8 cellular contexts compared by ENCODE assay signal in genomic region chr11:62574363-62575057, GRCh38. TPM values are rescaled to one million over a fixed set of nuclear protein-coding genes. Genes with fewer than 3 reads are reported as not detected.
DNase-seq lines count a peak whose midpoint lies in the region; ATAC-seq and TF ChIP-seq lines count a peak whose summit lies in the region.

No MANE protein-coding gene starts in this region.

- H3K27ac Mint-ChIP-seq in activated CD4-positive, alpha-beta T cell treated with anti-CD3 and anti-CD28 coated beads for 36 hours = peak overlapping the region; percentile 97
- H3K27ac Mint-ChIP-seq in effector memory CD8-positive, alpha-beta T cell = peak overlapping the region; percentile 96 to 97

- no peaks in the 10 kb centered on the region for H3K9me2 ChIP-seq in PC-3 (replicated peaks; ENCODE audit: low read length)

- H3K36me3 ChIP-seq in PC-3 (ENCODE audit: low read depth, low read length) (peaks cover 48% of the 10 kb centered on the region), mucosa of stomach (ENCODE audit: control insufficient read depth, insufficient read depth, low read length) (peaks cover 4% of the 10 kb centered on the region), aorta (ENCODE audit: control insufficient read depth in 1 of 2, insufficient read depth in 2 of 2, low read length in 1 of 2) (peaks cover 0 to 5% of the 10 kb centered on the region in 2 donors)

- H3K9ac ChIP-seq in PC-3 (ENCODE audit: low read length) (peak overlapping the region; percentile 98), mucosa of stomach (ENCODE audit: low read length) (peak overlapping the region; percentile 86)

- BruUV-seq in PC-3 (replicated peaks; lab: Mats Ljungman, UMichigan) = TSS peak; percentile 89

- CTCF ChIA-PET in activated CD4-positive, alpha-beta T cell treated with anti-CD3 and anti-CD28 coated beads for 36 hours (lab: Charles Lee) = interaction anchor here (0.6 to 4.7 kb wide), 17 partner anchors 8 to 682 kb away, joined by 3 to 24 read pairs (median 4); partner anchors contain the start of genes C11orf98, CSKMT, SLC3A2 and TUT1
- CTCF ChIA-PET in PC-3 (lab: Charles Lee) = interaction anchor here (0.7 to 1.6 kb wide), 9 partner anchors 14 to 761 kb away, joined by 3 to 7 read pairs (median 4); partner anchors contain the start of gene TUT1

- no peaks in the 10 kb centered on the region for H3K27me3 Mint-ChIP-seq in activated CD4-positive, alpha-beta T cell treated with anti-CD3 and anti-CD28 coated beads for 36 hours
- no peaks in the 10 kb centered on the region for H3K27me3 Mint-ChIP-seq in effector memory CD8-positive, alpha-beta T cell

- TF ChIP-seq CTCF in PC-3 (conservative IDR thresholded peaks at IDR 0.05; ENCODE audit: low read depth, low read length) = no peak

- no peak for DNase-seq in activated CD4-positive, alpha-beta T cell treated with anti-CD3 and anti-CD28 coated beads for 36 hours
- DNase-seq in activated CD4-positive, alpha-beta T cell treated with anti-CD3 and anti-CD28 coated beads for 4 hours = no peak
- DNase-seq in PC-3 (peak; percentile 29), aorta (peak; percentile 68 to 81), kidney tubule cell (ENCODE audit: low spot score) (no peak)
- no peak for DNase-seq in effector memory CD8-positive, alpha-beta T cell

- H3K4me1 Mint-ChIP-seq in activated CD4-positive, alpha-beta T cell treated with anti-CD3 and anti-CD28 coated beads for 36 hours = peaks cover 41% of the 10 kb centered on the region
- H3K4me1 Mint-ChIP-seq in effector memory CD8-positive, alpha-beta T cell (ENCODE audit: low read depth in 2 of 2) = peaks cover 45 to 48% of the 10 kb centered on the region in 2 donors

- H3K4me3 ChIP-seq in PC-3 (ENCODE audit: low read length) (peak overlapping the region; percentile 94), mucosa of stomach (ENCODE audit: low read length) (peak overlapping the region; percentile 97), aorta (ENCODE audit: low read length in 2 of 2) (peak overlapping the region; percentile 24 to 52)

- 0% methylated on average over 33 of the region's 33 CpGs for WGBS in aorta, 2 donors

- H3K27ac ChIP-seq in PC-3 (ENCODE audit: low read length) (peak overlapping the region; percentile 74), aorta (ENCODE audit: low read depth in 1 of 2, low read length in 2 of 2) (peak overlapping the region; percentile 3 to 90)

- H2AFZ ChIP-seq in PC-3 (ENCODE audit: low read length) = peak overlapping the region; percentile 92

- peaks cover 67% of the 10 kb centered on the region for H3K79me2 ChIP-seq in PC-3 (ENCODE audit: low read length)

- H3K4me1 ChIP-seq in PC-3 (ENCODE audit: insufficient read depth, low read length) (peaks cover 36% of the 10 kb centered on the region), mucosa of stomach (ENCODE audit: control insufficient read depth, insufficient read depth, low read length) (peaks cover 38% of the 10 kb centered on the region), aorta (ENCODE audit: control insufficient read depth in 1 of 2, insufficient read depth in 2 of 2, low read length in 2 of 2) (no peaks in the 10 kb centered on the region)

- H3K27me3 ChIP-seq in PC-3 (ENCODE audit: low read length) (no peaks in the 10 kb centered on the region), mucosa of stomach (ENCODE audit: control insufficient read depth, insufficient read depth, low read length) (no peaks in the 10 kb centered on the region), aorta (ENCODE audit: control insufficient read depth in 1 of 2, insufficient read depth in 2 of 2, low read length in 1 of 2) (no peaks in the 10 kb centered on the region)

- POLR2A ChIA-PET in activated CD4-positive, alpha-beta T cell treated with anti-CD3 and anti-CD28 coated beads for 36 hours (lab: Charles Lee) = interaction anchor here (0.6 to 2.5 kb wide), 26 partner anchors 9 to 307 kb away, joined by 3 to 59 read pairs (median 4); partner anchors contain the start of genes C11orf98, CSKMT, GANAB and HNRNPUL2
- POLR2A ChIA-PET in PC-3 (lab: Charles Lee; ENCODE audit: unreplicated experiment) = interaction anchor here (0.5 to 1.3 kb wide), 15 partner anchors 13 to 602 kb away, joined by 3 to 23 read pairs (median 6); partner anchors contain the start of genes B3GAT3, C11orf98, CSKMT and GANAB

- H3K4me3 Mint-ChIP-seq in activated CD4-positive, alpha-beta T cell treated with anti-CD3 and anti-CD28 coated beads for 36 hours = peak overlapping the region; percentile 93
- H3K4me3 Mint-ChIP-seq in effector memory CD8-positive, alpha-beta T cell = peak overlapping the region; percentile 95 to 99

- H4K20me1 ChIP-seq in PC-3 (ENCODE audit: low read length) = peaks cover 31% of the 10 kb centered on the region

- H3K9me3 Mint-ChIP-seq in activated CD4-positive, alpha-beta T cell treated with anti-CD3 and anti-CD28 coated beads for 36 hours (ENCODE audit: low read depth) = no peaks in the 10 kb centered on the region
- H3K9me3 Mint-ChIP-seq in effector memory CD8-positive, alpha-beta T cell = no peaks in the 10 kb centered on the region

- intact Hi-C loops in activated CD4-positive, alpha-beta T cell treated with anti-CD3 and anti-CD28 coated beads for 36 hours (cut with DNase I, micrococcal nuclease) = loop anchor here (1.0 to 5.0 kb wide), 8 partner anchors 17 to 452 kb away; partner anchors contain the start of genes TUT1 (in 2 of the 2), C11orf98 (in 1 of the 2), CSKMT (in 1 of the 2) and EML3 (in 1 of the 2)
- intact Hi-C loops in PC-3 (cut with micrococcal nuclease) (loop anchor here (1.0 kb wide), 1 partner anchor 17 kb away; the partner anchor contains the start of gene TUT1), aorta (cut with DNase I) (no loop called here)

- peak overlapping the region; percentile 99 for H3K4me2 ChIP-seq in PC-3 (ENCODE audit: low read length)

- H3K36me3 Mint-ChIP-seq in activated CD4-positive, alpha-beta T cell treated with anti-CD3 and anti-CD28 coated beads for 36 hours (ENCODE audit: low read depth) = peaks cover 60% of the 10 kb centered on the region
- peaks cover 75% of the 10 kb centered on the region for H3K36me3 Mint-ChIP-seq in effector memory CD8-positive, alpha-beta T cell (ENCODE audit: insufficient read depth)

- H3F3A ChIP-seq in PC-3 (ENCODE audit: low read length, unreplicated experiment) = no peaks in the 10 kb centered on the region

- peak; percentile 9 for ATAC-seq in activated CD4-positive, alpha-beta T cell treated with anti-CD3 and anti-CD28 coated beads for 36 hours
- ATAC-seq in HG02798 (IDR thresholded peaks at IDR 0.05; ENCODE audit: poor library complexity, unreplicated experiment) = peak; percentile 5
- peak; percentile 31 for ATAC-seq in PC-3
- ATAC-seq in effector memory CD8-positive, alpha-beta T cell (replicated peaks) = peak; percentile 7
- peak; percentile 40 for ATAC-seq in aorta (ENCODE audit: low FRiP score)

- H3K9me3 ChIP-seq in PC-3 (ENCODE audit: low read length) (no peaks in the 10 kb centered on the region), mucosa of stomach (ENCODE audit: control insufficient read depth, low read length) (no peaks in the 10 kb centered on the region), aorta (ENCODE audit: control insufficient read depth, low read length) (no peaks in the 10 kb centered on the region)

RNA-seq across cellular contexts. Expression of gene EEF1G, which starts 0.8 kb away (rescaled TPM):
- total RNA-seq in activated CD4-positive, alpha-beta T cell treated with anti-CD3 and anti-CD28 coated beads for 36 hours = 1,000 to 10,000 TPM; 1,986 to 2,351 TPM
- 1,577 and 1,815 TPM in 2 replicates for total RNA-seq in PC-3 (2014; rRNA removed)
- 100 to 1,000 TPM; 787 to 987 TPM for total RNA-seq in aorta
- polyA plus RNA-seq in aorta = 1,000 to 10,000 TPM; 1,251 to 1,857 TPM

RNA-seq across cellular contexts. Expression of gene TUT1, which starts 16.8 kb away (rescaled TPM):
- 10 to 100 TPM; 32.5 to 36.0 TPM for total RNA-seq in activated CD4-positive, alpha-beta T cell treated with anti-CD3 and anti-CD28 coated beads for 36 hours
- total RNA-seq in PC-3 (2014; rRNA removed) (17.8 and 20.6 TPM in 2 replicates), aorta (10 to 100 TPM; 14.8 to 14.9 TPM)
- 10 to 100 TPM in 1 of 2 donors, 1 to 10 TPM in 1; 1.6 to 10.8 TPM for polyA plus RNA-seq in aorta

RNA-seq across cellular contexts. Expression of gene MTA2, which starts 27.2 kb away (rescaled TPM):
- 100 to 1,000 TPM; 159 to 179 TPM for total RNA-seq in activated CD4-positive, alpha-beta T cell treated with anti-CD3 and anti-CD28 coated beads for 36 hours
- 193 and 259 TPM in 2 replicates for total RNA-seq in PC-3 (2014; rRNA removed)
- total RNA-seq in aorta = 10 to 100 TPM; 80.1 to 87.9 TPM
- polyA plus RNA-seq in aorta = 10 to 100 TPM; 13.5 to 40.3 TPM

RNA-seq across cellular contexts. Expression of gene AHNAK, which starts 27.9 kb away (rescaled TPM):
- total RNA-seq in activated CD4-positive, alpha-beta T cell treated with anti-CD3 and anti-CD28 coated beads for 36 hours = 10 to 100 TPM; 47.3 to 54.7 TPM
- 287 and 383 TPM in 2 replicates for total RNA-seq in PC-3 (2014; rRNA removed)
- total RNA-seq in aorta = 1,000 to 10,000 TPM; 1,149 to 1,263 TPM
- polyA plus RNA-seq in aorta = 100 to 1,000 TPM; 146 to 237 TPM

RNA-seq across cellular contexts. Expression of gene EML3, which starts 38.1 kb away (rescaled TPM):
- total RNA-seq in activated CD4-positive, alpha-beta T cell treated with anti-CD3 and anti-CD28 coated beads for 36 hours = 100 to 1,000 TPM; 101 to 112 TPM
- 32.8 and 50.6 TPM in 2 replicates for total RNA-seq in PC-3 (2014; rRNA removed)
- 100 to 1,000 TPM in 1 of 2 donors, 10 to 100 TPM in 1; 93.7 to 134 TPM for total RNA-seq in aorta
- 100 to 1,000 TPM in 1 of 2 donors, 10 to 100 TPM in 1; 15.7 to 182 TPM for polyA plus RNA-seq in aorta

Comparison
In these comparisons a context has a peak if more than half of its experiments do, and no peak if none do; other contexts are left out.
1. DNase-seq: peak in PC-3 (single experiment) and aorta (2 of 2); none in activated CD4-positive, alpha-beta T cell treated with anti-CD3 and anti-CD28 coated beads for 36 hours (single experiment), activated CD4-positive, alpha-beta T cell treated with anti-CD3 and anti-CD28 coated beads for 4 hours (0 of 2), effector memory CD8-positive, alpha-beta T cell (0 of 3) and kidney tubule cell (single experiment).
2. H3K4me3 ChIP-seq: peak in every context shown above with its lines; median percentile 97 in mucosa of stomach; 94 in PC-3; 38 in aorta.
3. intact Hi-C loops: an anchor here in activated CD4-positive, alpha-beta T cell treated with anti-CD3 and anti-CD28 coated beads for 36 hours (1.0 to 5.0 kb wide) and PC-3 (1.0 kb wide); none called in aorta.
4. Peak in every context shown above with its lines, with median percentiles within 50 percentile points of each other: ATAC-seq.